ENCODE assay signal across 8 cellular contexts in genomic region chr2:25294573-25295462, GRCh38. TPM values are rescaled to one million over a fixed set of nuclear protein-coding genes. Genes with fewer than 3 reads are reported as not detected.
A peak's percentile ranks its signal among the peaks of the same experiment; 100 is the strongest.
DNase-seq lines count a peak whose midpoint lies in the region; ATAC-seq and TF ChIP-seq lines count a peak whose summit lies in the region.

No MANE protein-coding gene starts in this region.

- no peaks in the 10 kb centered on the region for H3K9me3 Mint-ChIP-seq in T-helper 2 cell treated with Interferon-gamma antibody and Interleukin-4, amounts not matched to agents 5 μg/mL and 100 μg/mL, for 36 hours
- H3K9me3 Mint-ChIP-seq in brain: no peaks in the 10 kb centered on the region

- peak overlapping the region; percentile 96 for H3K27ac Mint-ChIP-seq in T-helper 2 cell treated with Interferon-gamma antibody and Interleukin-4, amounts not matched to agents 5 μg/mL and 100 μg/mL, for 36 hours
- peak overlapping the region; percentile 26 to 94 (median 73) for H3K27ac Mint-ChIP-seq in brain

- ATAC-seq in GM19467 (IDR thresholded peaks at IDR 0.05; ENCODE audit: unreplicated experiment): peak; percentile 82
- peak; percentile 90 for ATAC-seq in left colon

- no peak for TF ChIP-seq CTCF in brain (conservative IDR thresholded peaks at IDR 0.05)

- H3K4me3 Mint-ChIP-seq in T-helper 2 cell treated with Interferon-gamma antibody and Interleukin-4, amounts not matched to agents 5 μg/mL and 100 μg/mL, for 36 hours: peak overlapping the region; percentile 79
- peak overlapping the region in 1 of 5 experiments; percentile 3 for H3K4me3 Mint-ChIP-seq in brain

- H3K36me3 Mint-ChIP-seq in T-helper 2 cell treated with Interferon-gamma antibody and Interleukin-4, amounts not matched to agents 5 μg/mL and 100 μg/mL, for 36 hours (ENCODE audit: low read depth): peaks cover 18% of the 10 kb centered on the region
- H3K36me3 Mint-ChIP-seq in brain: peaks cover 17% of the 10 kb centered on the region

- DNase-seq in DMS153 (lab: John Stamatoyannopoulos, UW) (peak; percentile 70), HT1080 (ENCODE audit: low read depth) (peak; percentile 56), left colon (peak; percentile 72 to 86), ecto neural progenitor cell (ENCODE audit: low spot score) (no peak)
- peak; percentile 77 for DNase-seq in T-helper 2 cell treated with Interferon-gamma antibody and Interleukin-4, amounts not matched to agents 5 μg/mL and 100 μg/mL, for 36 hours (ENCODE audit: low spot score)
- peak; percentile 57 to 59 for DNase-seq in stimulated activated CD4-positive, alpha-beta T cell treated with anti-CD3 and anti-CD28 coated beads, Interleukin-4, amount 100 ng/mL, for 4 hours

- H3K27me3 Mint-ChIP-seq in T-helper 2 cell treated with Interferon-gamma antibody and Interleukin-4, amounts not matched to agents 5 μg/mL and 100 μg/mL, for 36 hours (ENCODE audit: low read depth): no peaks in the 10 kb centered on the region
- no peaks in the 10 kb centered on the region for H3K27me3 Mint-ChIP-seq in brain

- intact Hi-C loops in left colon (cut with DNase I, micrococcal nuclease): no loop called here

- H3K4me1 Mint-ChIP-seq in T-helper 2 cell treated with Interferon-gamma antibody and Interleukin-4, amounts not matched to agents 5 μg/mL and 100 μg/mL, for 36 hours (ENCODE audit: low read depth): peaks cover 25% of the 10 kb centered on the region
- peaks cover 58% of the 10 kb centered on the region for H3K4me1 Mint-ChIP-seq in brain

RNA-seq across cellular contexts. Expression of gene DNMT3A, which starts 46.9 kb away (rescaled TPM):
- total RNA-seq in HT1080 (2014; rRNA removed; shearing (Covaris generic)): 3.3 and 4.3 TPM in 2 replicates
- polyA plus RNA-seq in HT1080 (2015; cell fraction: cytosol; rRNA removed): 4.0 and 4.5 TPM in 2 replicates
- polyA plus RNA-seq in HT1080 (2015; cell fraction: nucleus; rRNA removed): 8.8 and 10.2 TPM in 2 replicates
- 27.7 TPM for polyA plus RNA-seq in brain (ENCODE audit: insufficient read depth, low read depth, low replicate concordance)
- 10 to 100 TPM; 27.3 to 27.8 TPM for total RNA-seq in left colon
